ENCODE assay signal across 1 cellular context in genomic region chr2:68907232-68907922, GRCh38.
A peak's percentile ranks its signal among the peaks of the same experiment; 100 is the strongest.
TF ChIP-seq lines count a peak whose summit lies in the region.

No MANE protein-coding gene starts in this region.

TF ChIP-seq in HepG2, 621 proteins besides CTCF, POLR2A, EP300 and RAD21:
- TF ChIP-seq NFE2L2 (IDR thresholded peaks at IDR 0.05; ENCODE audit: low read length): 0 out of 2 replicates have a peak, but pooled peaks have one; percentile 29
- TF ChIP-seq PBX2 (CRISPR knock-in tag; IDR thresholded peaks at IDR 0.05): no peak
